In genomic region chr5:106417163-106417562, GRCh38 we compare ENCODE assay signal across 31 cellular contexts.
"Had no signal": no experiment of that assay in that cellular context is flagged by ENCODE, and none has a peak within 500 bp of the region (broad histone marks: within the 10 kb centered on the region; RNA-seq: fewer than 3 reads in every experiment).

No MANE protein-coding gene starts in this region.

- H3K4me1 ChIP-seq: Peyer's patch had no signal

- ATAC-seq: activated CD8-positive, alpha-beta T cell treated with anti-CD3 and anti-CD28 coated beads, Interleukin-2, amount 10 ng/mL, durations not matched to agents 7 days and 5 days; activated naive CD8-positive, alpha-beta T cell treated with anti-CD3 and anti-CD28 coated beads, Interleukin-2, amount 50 U/mL, for 24 hours; PC-3; Right ventricle myocardium inferior had no signal

- FAIRE-seq: bronchial epithelial cell had no signal

- H3K9ac ChIP-seq: KMS-11 had no signal

- H3K36me3 ChIP-seq: Peyer's patch, WERI-Rb-1 had no signal

- DNase-seq: activated CD4-positive, alpha-beta T cell treated with anti-CD3 and anti-CD28 coated beads for 1 hour; activated CD4-positive, alpha-beta T cell treated with anti-CD3 and anti-CD28 coated beads for 48 hours; activated CD4-positive, alpha-beta T cell treated with anti-CD3 and anti-CD28 coated beads, Interleukin-2, amount 50 U/mL, for 4 hours; activated CD4-positive, CD25-positive, alpha-beta regulatory T cell; activated CD8-positive, alpha-beta T cell treated with anti-CD3 and anti-CD28 coated beads, Interleukin-2, amount 10 ng/mL, durations not matched to agents 7 days and 5 days; activated gamma-delta T cell treated with Interleukin-2 at 50 U/mL for 16 hours; activated naive CD4-positive, alpha-beta T cell treated with anti-CD3 and anti-CD28 coated beads for 36 hours; activated naive CD8-positive, alpha-beta T cell treated with anti-CD3 and anti-CD28 coated beads, Interleukin-2, amount 50 U/mL, for 24 hours; activated T-cell treated with anti-CD3 and anti-CD28 coated beads, Interleukin-2, amount 50 U/mL, for 24 hours; anterior cingulate cortex; central memory CD4-positive, alpha-beta T cell; MM.1S; MV-4-11; NCI-H1092; NCI-H1436 treated with DMSO at 0.1 percent for 48 hours; NCI-H1694 treated with DMSO at 0.1 percent for 48 hours; NCI-H2029; NCI-H2171; NCI-H510A; NCI-H526; NCI-H748 treated with DMSO at 0.1 percent for 48 hours; NK-92 treated with Interleukin-12 subunit alpha and Interleukin-12 subunit beta, amount 100 ng/mL, for 24 hours; PC-3; Peyer's patch; SIG-M5; T1000; WERI-Rb-1 had no signal

- H3K27me3 ChIP-seq: Peyer's patch had no signal

- H3K4me3 ChIP-seq: Peyer's patch had no signal

- H3K4me2 ChIP-seq: KMS-11 had no signal

- H3K27ac ChIP-seq: KMS-11, Peyer's patch, RWPE1, WERI-Rb-1 had no signal

- H3K9me3 ChIP-seq: Peyer's patch had no signal
